Comparison of ENCODE assay signal across 29 cellular contexts in the genomic region with DNA sequence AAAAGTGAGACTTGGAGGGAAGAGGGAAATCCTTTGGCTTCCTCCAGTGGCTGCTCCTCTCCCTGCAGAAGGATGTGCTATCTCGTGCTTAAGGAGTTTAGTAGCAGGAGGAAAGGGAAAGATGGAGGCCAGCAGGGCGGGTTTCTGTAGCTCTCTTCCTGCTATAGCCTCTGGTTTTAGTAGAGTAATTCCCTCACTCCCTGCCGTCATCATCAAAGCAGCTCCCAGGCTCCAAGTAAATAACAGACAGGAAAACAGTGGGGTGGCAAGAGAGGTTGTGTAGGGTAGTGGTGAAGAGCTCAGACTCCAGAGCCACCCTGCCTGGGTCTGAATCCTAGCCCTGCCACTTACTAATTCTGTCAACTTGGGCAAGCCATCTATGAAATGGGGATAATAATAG.
A peak's percentile ranks its signal among the peaks of the same experiment; 100 is the strongest.
DNase-seq lines count a peak whose midpoint lies in the region; ATAC-seq, FAIRE-seq and TF ChIP-seq lines count a peak whose summit lies in the region.
"Had no signal": no experiment of that assay in that cellular context is flagged by ENCODE, and none has a peak within 500 bp of the region (broad histone marks: within the 10 kb centered on the region; RNA-seq: fewer than 3 reads in every experiment).

No MANE protein-coding gene starts in this region.

- H4K8ac ChIP-seq in mesenchymal stem cell (ENCODE audit: low read length): no peak overlapping the region

- H3K9me3 ChIP-seq in HEK293 (ENCODE audit: control insufficient read depth, insufficient read depth, low read depth, low read length) (no peaks in the 10 kb centered on the region), mesenchymal stem cell (ENCODE audit: control insufficient read depth, low read length) (no peaks in the 10 kb centered on the region), MM.1S (replicated peaks; ENCODE audit: insufficient read depth, low read length) (no peaks in the 10 kb centered on the region)
- H3K9me3 ChIP-seq: BE2C, BLaER1 had no signal

- no peaks in the 10 kb centered on the region; a peak in 1 of 3 replicates for H3K36me3 ChIP-seq in HEK293 (ENCODE audit: control insufficient read depth in 2 of 2, insufficient read depth in 1 of 2, low read length in 2 of 2)
- H3K36me3 ChIP-seq in mesenchymal stem cell (ENCODE audit: control insufficient read depth in 1 of 2, insufficient read depth in 2 of 2, low read depth in 1 of 2, low read length in 2 of 2): no peaks in the 10 kb centered on the region
- H3K36me3 ChIP-seq in MM.1S (replicated peaks; ENCODE audit: insufficient read depth, low read length): no peaks in the 10 kb centered on the region
- H3K36me3 ChIP-seq: BE2C, BLaER1 had no signal

- DNase-seq in ELF-1 (ENCODE audit: low read depth, low spot score) (peak; percentile 32), GM12891 (ENCODE audit: insufficient read length, low spot score) (no peak), WTC11 (ENCODE audit: low spot score) (no peak), mesenchymal stem cell (no peak), MM.1S (no peak), OCI-M2 (lab: John Stamatoyannopoulos, UW; ENCODE audit: unreplicated experiment) (no peak), T1000 (lab: John Stamatoyannopoulos, UW) (no peak)
- DNase-seq: 8988T; ACHN; BE2C; C1 segment of cervical spinal cord; CD4-positive, alpha-beta memory T cell; CD4-positive, CD25-positive, alpha-beta regulatory T cell; CD8-positive, alpha-beta memory T cell; COR-L47; DMS 273 treated with DMSO at 0.1 percent for 48 hours; DMS153; DMS53; DMS79; DND-41; EL; GF-D8 had no signal

- H3K4ac ChIP-seq in mesenchymal stem cell (ENCODE audit: low read depth in 1 of 2, low read length in 2 of 2): no peak overlapping the region

- 0 out of 2 replicates have a peak, but pooled peaks have one; percentile 53 for ATAC-seq in WTC11

- no peaks in the 10 kb centered on the region for H3K9me3 Mint-ChIP-seq in WTC11
- H3K9me3 Mint-ChIP-seq: CD14-positive monocyte; CD4-positive, alpha-beta memory T cell; CD8-positive, alpha-beta memory T cell had no signal

- H3K36me3 Mint-ChIP-seq in WTC11: no peaks in the 10 kb centered on the region
- H3K36me3 Mint-ChIP-seq: CD4-positive, alpha-beta memory T cell had no signal

- TF ChIP-seq CTCF in HEK293 (tag by site-specific recombination; IDR thresholded peaks at IDR 0.05): no peak
- no peak for TF ChIP-seq CTCF in WTC11 (IDR thresholded peaks at IDR 0.05)
- no peak for TF ChIP-seq CTCF in MM.1S (IDR thresholded peaks at IDR 0.05; ENCODE audit: low read length)

- no peaks in the 10 kb centered on the region for H3K79me2 ChIP-seq in MM.1S (ENCODE audit: low read length)

- H3K27me3 ChIP-seq in mesenchymal stem cell (ENCODE audit: control insufficient read depth in 1 of 2, insufficient read depth in 1 of 2, low read length in 2 of 2) (peaks cover 0 to 63% of the 10 kb centered on the region in 2 experiments), MM.1S (replicated peaks; ENCODE audit: insufficient read depth, low read length) (no peaks in the 10 kb centered on the region)
- H3K27me3 ChIP-seq: BE2C had no signal

- H2BK5ac ChIP-seq in mesenchymal stem cell (ENCODE audit: low read depth, low read length, poor library complexity, severe bottlenecking): no peak overlapping the region

- no peaks in the 10 kb centered on the region for H3K27me3 Mint-ChIP-seq in WTC11 (ENCODE audit: low read depth)
- H3K27me3 Mint-ChIP-seq: CD4-positive, alpha-beta memory T cell; CD4-positive, CD25-positive, alpha-beta regulatory T cell; CD8-positive, alpha-beta memory T cell had no signal

- H3K4me3 Mint-ChIP-seq in WTC11: no peak overlapping the region
- H3K4me3 Mint-ChIP-seq: CD14-positive monocyte; CD4-positive, alpha-beta memory T cell; CD4-positive, CD25-positive, alpha-beta regulatory T cell; CD8-positive, alpha-beta memory T cell had no signal

- no peak overlapping the region for H2AFZ ChIP-seq in mesenchymal stem cell (ENCODE audit: low read depth, low read length)
- no peak overlapping the region for H2AFZ ChIP-seq in MM.1S (ENCODE audit: low read length)

- no peak overlapping the region for H3K4me2 ChIP-seq in mesenchymal stem cell (ENCODE audit: low read length, poor library complexity, severe bottlenecking)
- H3K4me2 ChIP-seq in MM.1S (ENCODE audit: low read depth, low read length): no peak overlapping the region
- H3K4me2 ChIP-seq: BLaER1 had no signal

- H3K23ac ChIP-seq in mesenchymal stem cell (ENCODE audit: low read length in 2 of 2): no peak overlapping the region

- no peak overlapping the region for H2AK5ac ChIP-seq in mesenchymal stem cell (ENCODE audit: low read length, severe bottlenecking)

- H3K4me1 ChIP-seq in HEK293 (ENCODE audit: control insufficient read depth, insufficient read depth, low read length): no peaks in the 10 kb centered on the region; the same call in 1 of the 2 replicates
- no peaks in the 10 kb centered on the region for H3K4me1 ChIP-seq in mesenchymal stem cell (ENCODE audit: control insufficient read depth, insufficient read depth, low read depth, low read length)
- 0 out of 2 replicates have a peak, but pooled peaks cover 3% of the 10 kb centered on the region for H3K4me1 ChIP-seq in MM.1S (ENCODE audit: low read length)
- H3K4me1 ChIP-seq: BE2C had no signal

- TF ChIP-seq POLR2A in GM12891 (IDR thresholded peaks at IDR 0.05; ENCODE audit: low read depth, low read length): no peak

- H2BK12ac ChIP-seq in mesenchymal stem cell (ENCODE audit: low read length in 2 of 2): no peak overlapping the region

- H3K27ac Mint-ChIP-seq in WTC11: no peak overlapping the region
- H3K27ac Mint-ChIP-seq: CD14-positive monocyte; CD4-positive, alpha-beta memory T cell; CD8-positive, alpha-beta memory T cell had no signal

- no peak overlapping the region for H3K14ac ChIP-seq in mesenchymal stem cell (ENCODE audit: low read length in 2 of 2)

- peak; percentile 23 for FAIRE-seq in GM12891 (lab: Jason Lieb, UNC)
- FAIRE-seq: A204.1, G401.6, GM12892, GM18507 had no signal

- no peak overlapping the region for H3K27ac ChIP-seq in HEK293 (ENCODE audit: extremely low read depth, low read depth, low read length)
- no peak overlapping the region for H3K27ac ChIP-seq in mesenchymal stem cell (ENCODE audit: low read length, poor library complexity, severe bottlenecking)
- no peak overlapping the region for H3K27ac ChIP-seq in MM.1S (ENCODE audit: low read length)
- H3K27ac ChIP-seq: BLaER1 had no signal

- no peaks in the 10 kb centered on the region for H3K79me1 ChIP-seq in mesenchymal stem cell (replicated peaks; ENCODE audit: low read length, poor library complexity, severe bottlenecking)

- H4K20me1 ChIP-seq in MM.1S (ENCODE audit: insufficient read depth, low read length): no peaks in the 10 kb centered on the region
- H4K20me1 ChIP-seq: BLaER1 had no signal

- no peak overlapping the region for H2BK120ac ChIP-seq in mesenchymal stem cell (ENCODE audit: low read depth, low read length)

- no peaks in the 10 kb centered on the region for H3K9me2 ChIP-seq in MM.1S (replicated peaks; ENCODE audit: insufficient read depth, low read length)

- POLR2A ChIA-PET in HEK293 (lab: Yijun Ruan, JAX): no interaction called here
- POLR2A ChIA-PET in WTC11 (lab: Charles Lee): no interaction called here

- no peaks in the 10 kb centered on the region for H3F3A ChIP-seq in MM.1S (ENCODE audit: insufficient read depth, low read length)

- CTCF ChIA-PET in HEK293 (lab: Yijun Ruan, JAX): no interaction called here
- CTCF ChIA-PET in WTC11 (lab: Charles Lee): interaction anchor here (1.1 kb wide), 1 partner anchor 89 kb away, joined by 7 read pairs; no protein-coding TSS in a partner anchor

- no peak overlapping the region for H3K9ac ChIP-seq in mesenchymal stem cell (ENCODE audit: low read length)
- H3K9ac ChIP-seq in MM.1S (ENCODE audit: low read length): no peak overlapping the region
- H3K9ac ChIP-seq: BLaER1 had no signal

- no peak overlapping the region for H3K18ac ChIP-seq in mesenchymal stem cell (ENCODE audit: low read depth in 1 of 2, low read length in 2 of 2)

- H4K91ac ChIP-seq in mesenchymal stem cell (ENCODE audit: low read length): no peak overlapping the region

- H2BK15ac ChIP-seq in mesenchymal stem cell (ENCODE audit: low read depth, poor library complexity, severe bottlenecking): no peak overlapping the region

- H3K4me3 ChIP-seq in HEK293 (ENCODE audit: low read depth, low read length) (no peak overlapping the region), mesenchymal stem cell (ENCODE audit: insufficient read depth in 1 of 2, low read depth in 1 of 2, low read length in 2 of 2) (no peak overlapping the region), MM.1S (ENCODE audit: low read length) (no peak overlapping the region)
- H3K4me3 ChIP-seq: BLaER1 had no signal

- H3K4me1 Mint-ChIP-seq in WTC11: peaks cover 13% of the 10 kb centered on the region
- H3K4me1 Mint-ChIP-seq: CD4-positive, alpha-beta memory T cell; CD4-positive, CD25-positive, alpha-beta regulatory T cell; CD8-positive, alpha-beta memory T cell had no signal

- WGBS in mesenchymal stem cell: no CpG with 5 or more reads among the region's 3 CpGs

TF ChIP-seq in GM12891, 5 proteins besides CTCF, POLR2A, EP300 and RAD21:
- TF ChIP-seq TAF1 (IDR thresholded peaks at IDR 0.05; ENCODE audit: low read depth, low read length) (no peak), SPI1 (IDR thresholded peaks at IDR 0.05; ENCODE audit: low read depth, low read length) (no peak), POU2F2 (IDR thresholded peaks at IDR 0.05; ENCODE audit: low read depth, low read length) (no peak), PAX5 (IDR thresholded peaks at IDR 0.05; ENCODE audit: insufficient read depth, low read length, severe bottlenecking) (no peak)

TF ChIP-seq in HEK293, 187 proteins besides CTCF, POLR2A, EP300 and RAD21 (continues in another document):
- no peak for TF ChIP-seq MYNN (tag by site-specific recombination; IDR thresholded peaks at IDR 0.05; ENCODE audit: borderline replicate concordance)

TF ChIP-seq in WTC11, 78 proteins besides CTCF, POLR2A, EP300 and RAD21:
- TF ChIP-seq NR1H2 (CRISPR knock-in tag; IDR thresholded peaks at IDR 0.05): no peak
- TF ChIP-seq SMAD4 (CRISPR knock-in tag; IDR thresholded peaks at IDR 0.05): no peak
- TF ChIP-seq, protein P1, sequence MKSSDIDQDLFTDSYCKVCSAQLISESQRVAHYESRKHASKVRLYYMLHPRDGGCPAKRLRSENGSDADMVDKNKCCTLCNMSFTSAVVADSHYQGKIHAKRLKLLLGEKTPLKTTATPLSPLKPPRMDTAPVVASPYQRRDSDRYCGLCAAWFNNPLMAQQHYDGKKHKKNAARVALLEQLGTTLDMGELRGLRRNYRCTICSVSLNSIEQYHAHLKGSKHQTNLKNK (CRISPR knock-in tag; IDR thresholded peaks at IDR 0.05): no peak
- no peak for TF ChIP-seq ZNF219 (CRISPR knock-in tag; IDR thresholded peaks at IDR 0.05; ENCODE audit: borderline replicate concordance)
- no peak for TF ChIP-seq JAZF1 (CRISPR knock-in tag; IDR thresholded peaks at IDR 0.05)
- no peak for TF ChIP-seq ETV6 (CRISPR knock-in tag; IDR thresholded peaks at IDR 0.05)
- no peak for TF ChIP-seq KAT7 (CRISPR knock-in tag; IDR thresholded peaks at IDR 0.05; ENCODE audit: borderline replicate concordance)
- no peak for TF ChIP-seq GRHL2 (CRISPR knock-in tag; IDR thresholded peaks at IDR 0.05; ENCODE audit: insufficient replicate concordance, severe bottlenecking)
TF ChIP-seq in WTC11: peak in this region for 0.
